18 cellular contexts compared by ENCODE assay signal in the genomic region with DNA sequence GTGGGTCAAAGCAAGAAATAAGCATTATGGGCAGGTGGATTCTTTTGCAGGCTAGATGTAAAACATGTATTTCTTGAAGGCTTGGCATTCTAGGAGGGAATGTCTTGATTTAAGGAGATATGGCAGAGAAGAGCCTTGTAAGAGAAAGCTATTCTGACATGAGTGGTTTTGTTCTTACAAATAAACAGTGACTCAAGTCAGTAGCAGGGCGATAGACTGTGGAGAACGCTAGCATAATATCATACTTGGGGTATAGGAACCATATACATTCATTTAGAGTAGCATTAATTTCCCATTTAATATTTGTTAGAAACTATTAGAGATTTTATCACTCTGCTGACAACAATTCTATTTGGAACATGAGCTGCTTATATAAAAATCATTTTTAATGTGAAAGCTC.
DNase-seq lines count a peak whose midpoint lies in the region; ATAC-seq and TF ChIP-seq lines count a peak whose summit lies in the region.
"Had no signal": no experiment of that assay in that cellular context is flagged by ENCODE, and none has a peak within 500 bp of the region (broad histone marks: within the 10 kb centered on the region; RNA-seq: fewer than 3 reads in every experiment).

No MANE protein-coding gene starts in this region.

- H3K79me2 ChIP-seq in GM23338 (replicated peaks; ENCODE audit: insufficient read depth): no peaks in the 10 kb centered on the region

- no peak overlapping the region for H3K27ac ChIP-seq in GM23338 (ENCODE audit: low read depth)
- H3K27ac ChIP-seq: A549, C4-2B had no signal

- H3K36me3 ChIP-seq in GM23338 (ENCODE audit: insufficient read depth): no peaks in the 10 kb centered on the region

- H3F3A ChIP-seq in GM23338 (replicated peaks; ENCODE audit: low read depth): no peaks in the 10 kb centered on the region

- no peaks in the 10 kb centered on the region for H3K27me3 ChIP-seq in GM23338 (ENCODE audit: insufficient read depth)

- peak overlapping the region; percentile 45; the same call in 1 of the 2 replicates for H2AFZ ChIP-seq in GM23338

- DNase-seq in GM23338 (ENCODE audit: low spot score) (no peak), COR-L47 (lab: John Stamatoyannopoulos, UW) (no peak), GM13977 (ENCODE audit: low spot score) (no peak), A172 (ENCODE audit: low spot score) (no peak)
- DNase-seq: AML-193; CD4-positive, alpha-beta T cell; DMS153; DMS79; GDM1; H9; Karpas-422; KBM-7 had no signal

- no peaks in the 10 kb centered on the region for H3K27me3 Mint-ChIP-seq in GM23338 (ENCODE audit: insufficient read depth, low read depth, poor library complexity)
- H3K27me3 Mint-ChIP-seq: CD4-positive, alpha-beta T cell had no signal

- H3K36me3 Mint-ChIP-seq in GM23338 (ENCODE audit: low read depth): no peaks in the 10 kb centered on the region
- H3K36me3 Mint-ChIP-seq: IgD-negative memory B cell had no signal

- no peak overlapping the region for H3K27ac Mint-ChIP-seq in GM23338
- H3K27ac Mint-ChIP-seq: CD4-positive, alpha-beta T cell; H9; IgD-negative memory B cell had no signal

- H4K20me1 ChIP-seq in GM23338 (replicated peaks; ENCODE audit: insufficient read depth): no peaks in the 10 kb centered on the region

- H3K4me1 Mint-ChIP-seq in GM23338: no peaks in the 10 kb centered on the region
- H3K4me1 Mint-ChIP-seq: H9, IgD-negative memory B cell had no signal

- TF ChIP-seq CTCF in GM23338 (conservative IDR thresholded peaks at IDR 0.05; ENCODE audit: low read depth in 2 of 2): no peak
- no peak for TF ChIP-seq CTCF in GM13977 (IDR thresholded peaks at IDR 0.05; ENCODE audit: extremely low read depth, insufficient read depth, missing control alignments)

- no peak overlapping the region for H3K4me2 ChIP-seq in GM23338
- H3K4me2 ChIP-seq: A549 had no signal

- ATAC-seq in GM18868 (IDR thresholded peaks at IDR 0.05; ENCODE audit: unreplicated experiment) (peak; percentile 82), GM23338 (no peak), HG03565 (IDR thresholded peaks at IDR 0.05; ENCODE audit: unreplicated experiment) (peak; percentile 54)
- ATAC-seq: A549, HepG2 had no signal

- H3K9me3 Mint-ChIP-seq in GM23338: no peaks in the 10 kb centered on the region
- H3K9me3 Mint-ChIP-seq: CD4-positive, alpha-beta T cell; H9 had no signal

- no peaks in the 10 kb centered on the region for H3K9me2 ChIP-seq in GM23338 (ENCODE audit: insufficient read depth)

- H3K4me1 ChIP-seq in GM23338 (ENCODE audit: insufficient read depth): no peaks in the 10 kb centered on the region
- H3K4me1 ChIP-seq: A549 had no signal

- no peak overlapping the region for H3K4me3 Mint-ChIP-seq in GM23338
- H3K4me3 Mint-ChIP-seq: CD4-positive, alpha-beta T cell; H9; IgD-negative memory B cell had no signal

- in situ Hi-C loops in GM13977 (cut with MboI; ENCODE audit: low pct_unique_long_range_greater_than_20kb, low sequenced_read_pairs, unreplicated experiment): no loop called here

- H3K4me3 ChIP-seq in GM23338: no peak overlapping the region
- H3K4me3 ChIP-seq: A549 had no signal

TF ChIP-seq in GM23338, 12 proteins besides CTCF, POLR2A, EP300 and RAD21 (continues in another document):
- TF ChIP-seq EZH2 (IDR thresholded peaks at IDR 0.05; ENCODE audit: low read depth, unreplicated experiment): no peak
- TF ChIP-seq EZH2phosphoT487 (IDR thresholded peaks at IDR 0.05; ENCODE audit: unreplicated experiment): no peak
- TF ChIP-seq ETS1 (IDR thresholded peaks at IDR 0.05): no peak
- no peak for TF ChIP-seq STAT1 (IDR thresholded peaks at IDR 0.05; ENCODE audit: unreplicated experiment)
- no peak for TF ChIP-seq ZNF331 (CRISPR knock-in tag; IDR thresholded peaks at IDR 0.05; ENCODE audit: low read depth)
- TF ChIP-seq, protein P1, sequence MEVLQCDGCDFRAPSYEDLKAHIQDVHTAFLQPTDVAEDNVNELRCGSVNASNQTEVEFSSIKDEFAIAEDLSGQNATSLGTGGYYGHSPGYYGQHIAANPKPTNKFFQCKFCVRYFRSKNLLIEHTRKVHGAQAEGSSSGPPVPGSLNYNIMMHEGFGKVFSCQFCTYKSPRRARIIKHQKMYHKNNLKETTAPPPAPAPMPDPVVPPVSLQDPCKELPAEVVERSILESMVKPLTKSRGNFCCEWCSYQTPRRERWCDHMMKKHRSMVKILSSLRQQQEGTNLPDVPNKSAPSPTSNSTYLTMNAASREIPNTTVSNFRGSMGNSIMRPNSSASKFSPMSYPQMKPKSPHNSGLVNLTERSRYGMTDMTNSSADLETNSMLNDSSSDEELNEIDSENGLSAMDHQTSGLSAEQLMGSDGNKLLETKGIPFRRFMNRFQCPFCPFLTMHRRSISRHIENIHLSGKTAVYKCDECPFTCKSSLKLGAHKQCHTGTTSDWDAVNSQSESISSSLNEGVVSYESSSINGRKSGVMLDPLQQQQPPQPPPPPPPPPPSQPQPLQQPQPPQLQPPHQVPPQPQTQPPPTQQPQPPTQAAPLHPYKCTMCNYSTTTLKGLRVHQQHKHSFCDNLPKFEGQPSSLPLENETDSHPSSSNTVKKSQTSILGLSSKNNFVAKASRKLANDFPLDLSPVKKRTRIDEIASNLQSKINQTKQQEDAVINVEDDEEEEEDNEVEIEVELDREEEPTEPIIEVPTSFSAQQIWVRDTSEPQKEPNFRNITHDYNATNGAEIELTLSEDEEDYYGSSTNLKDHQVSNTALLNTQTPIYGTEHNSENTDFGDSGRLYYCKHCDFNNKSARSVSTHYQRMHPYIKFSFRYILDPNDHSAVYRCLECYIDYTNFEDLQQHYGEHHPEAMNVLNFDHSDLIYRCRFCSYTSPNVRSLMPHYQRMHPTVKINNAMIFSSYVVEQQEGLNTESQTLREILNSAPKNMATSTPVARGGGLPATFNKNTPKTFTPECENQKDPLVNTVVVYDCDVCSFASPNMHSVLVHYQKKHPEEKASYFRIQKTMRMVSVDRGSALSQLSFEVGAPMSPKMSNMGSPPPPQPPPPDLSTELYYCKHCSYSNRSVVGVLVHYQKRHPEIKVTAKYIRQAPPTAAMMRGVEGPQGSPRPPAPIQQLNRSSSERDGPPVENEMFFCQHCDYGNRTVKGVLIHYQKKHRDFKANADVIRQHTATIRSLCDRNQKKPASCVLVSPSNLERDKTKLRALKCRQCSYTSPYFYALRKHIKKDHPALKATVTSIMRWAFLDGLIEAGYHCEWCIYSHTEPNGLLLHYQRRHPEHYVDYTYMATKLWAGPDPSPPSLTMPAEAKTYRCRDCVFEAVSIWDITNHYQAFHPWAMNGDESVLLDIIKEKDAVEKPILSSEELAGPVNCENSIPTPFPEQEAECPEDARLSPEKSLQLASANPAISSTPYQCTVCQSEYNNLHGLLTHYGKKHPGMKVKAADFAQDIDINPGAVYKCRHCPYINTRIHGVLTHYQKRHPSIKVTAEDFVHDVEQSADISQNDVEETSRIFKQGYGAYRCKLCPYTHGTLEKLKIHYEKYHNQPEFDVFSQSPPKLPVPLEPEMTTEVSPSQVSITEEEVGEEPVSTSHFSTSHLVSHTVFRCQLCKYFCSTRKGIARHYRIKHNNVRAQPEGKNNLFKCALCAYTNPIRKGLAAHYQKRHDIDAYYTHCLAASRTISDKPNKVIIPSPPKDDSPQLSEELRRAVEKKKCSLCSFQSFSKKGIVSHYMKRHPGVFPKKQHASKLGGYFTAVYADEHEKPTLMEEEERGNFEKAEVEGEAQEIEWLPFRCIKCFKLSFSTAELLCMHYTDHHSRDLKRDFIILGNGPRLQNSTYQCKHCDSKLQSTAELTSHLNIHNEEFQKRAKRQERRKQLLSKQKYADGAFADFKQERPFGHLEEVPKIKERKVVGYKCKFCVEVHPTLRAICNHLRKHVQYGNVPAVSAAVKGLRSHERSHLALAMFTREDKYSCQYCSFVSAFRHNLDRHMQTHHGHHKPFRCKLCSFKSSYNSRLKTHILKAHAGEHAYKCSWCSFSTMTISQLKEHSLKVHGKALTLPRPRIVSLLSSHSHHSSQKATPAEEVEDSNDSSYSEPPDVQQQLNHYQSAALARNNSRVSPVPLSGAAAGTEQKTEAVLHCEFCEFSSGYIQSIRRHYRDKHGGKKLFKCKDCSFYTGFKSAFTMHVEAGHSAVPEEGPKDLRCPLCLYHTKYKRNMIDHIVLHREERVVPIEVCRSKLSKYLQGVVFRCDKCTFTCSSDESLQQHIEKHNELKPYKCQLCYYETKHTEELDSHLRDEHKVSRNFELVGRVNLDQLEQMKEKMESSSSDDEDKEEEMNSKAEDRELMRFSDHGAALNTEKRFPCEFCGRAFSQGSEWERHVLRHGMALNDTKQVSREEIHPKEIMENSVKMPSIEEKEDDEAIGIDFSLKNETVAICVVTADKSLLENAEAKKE (CRISPR knock-in tag; IDR thresholded peaks at IDR 0.05): no peak
- no peak for TF ChIP-seq POLR2AphosphoS5 (IDR thresholded peaks at IDR 0.05; ENCODE audit: low read depth)
